ENCODE assay signal across 26 cellular contexts in the genomic region with DNA sequence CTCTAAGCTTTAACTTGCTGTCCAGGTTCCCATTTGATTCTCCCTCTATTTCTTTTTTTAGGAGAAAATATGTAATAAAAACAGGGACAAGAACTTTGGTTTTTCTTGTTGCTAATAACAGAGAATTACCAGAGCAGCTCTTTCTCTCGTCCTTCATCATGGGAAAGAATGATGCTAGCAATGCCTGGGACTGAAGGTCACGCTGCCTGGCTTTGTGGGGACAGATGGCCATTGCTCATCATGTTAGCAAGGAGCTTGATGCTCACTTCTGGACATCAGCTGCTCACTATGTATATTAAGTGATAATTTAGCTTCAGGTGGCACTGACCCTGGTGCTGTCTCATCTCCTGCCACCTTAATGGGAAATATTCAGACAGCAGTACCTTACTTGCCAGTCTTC.
A peak's percentile ranks its signal among the peaks of the same experiment; 100 is the strongest.
DNase-seq lines count a peak whose midpoint lies in the region; ATAC-seq and TF ChIP-seq lines count a peak whose summit lies in the region.
"Had no signal": no experiment of that assay in that cellular context is flagged by ENCODE, and none has a peak within 500 bp of the region (broad histone marks: within the 10 kb centered on the region; RNA-seq: fewer than 3 reads in every experiment).

No MANE protein-coding gene starts in this region.

- H3K36me3 ChIP-seq in SJSA1 (no peaks in the 10 kb centered on the region), skeletal muscle satellite cell (ENCODE audit: insufficient read depth, low read length) (no peaks in the 10 kb centered on the region), H7 (replicated peaks; ENCODE audit: control insufficient read depth, insufficient read depth, low read length) (no peaks in the 10 kb centered on the region)
- no peaks in the 10 kb centered on the region for H3K36me3 ChIP-seq in CD8-positive, alpha-beta memory T cell (ENCODE audit: insufficient read depth, low read length)
- H3K36me3 ChIP-seq: pancreas, Peyer's patch, right atrium auricular region had no signal

- no peak overlapping the region for H3K4me3 ChIP-seq in SJSA1
- no peak overlapping the region for H3K4me3 ChIP-seq in skeletal muscle satellite cell (ENCODE audit: low read length)
- H3K4me3 ChIP-seq in CD8-positive, alpha-beta memory T cell (ENCODE audit: low read length): no peak overlapping the region
- H3K4me3 ChIP-seq in H7 (ENCODE audit: insufficient read depth, low read depth, low read length): no peak overlapping the region
- H3K4me3 ChIP-seq: pancreas, Peyer's patch, right atrium auricular region had no signal

- TF ChIP-seq CTCF in HFFc6 (IDR thresholded peaks at IDR 0.05): no peak
- TF ChIP-seq CTCF in glutamatergic neuron (IDR thresholded peaks at IDR 0.05; ENCODE audit: partially characterized antibody, unreplicated experiment): no peak

- H3K27me3 Mint-ChIP-seq in HFFc6 (ENCODE audit: insufficient read depth): no peaks in the 10 kb centered on the region; the same call in 1 of the 2 replicates
- H3K27me3 Mint-ChIP-seq in glutamatergic neuron (ENCODE audit: unreplicated experiment): peaks cover 2% of the 10 kb centered on the region
- H3K27me3 Mint-ChIP-seq in CD8-positive, alpha-beta memory T cell: peaks cover 6 to 32% of the 10 kb centered on the region in 2 donors

- H3K9me3 ChIP-seq in SJSA1 (replicated peaks): no peaks in the 10 kb centered on the region
- no peaks in the 10 kb centered on the region for H3K9me3 ChIP-seq in skeletal muscle satellite cell (replicated peaks; ENCODE audit: low read length)
- no peaks in the 10 kb centered on the region for H3K9me3 ChIP-seq in CD8-positive, alpha-beta memory T cell (ENCODE audit: low read length)
- H3K9me3 ChIP-seq: pancreas, Peyer's patch, right atrium auricular region had no signal

- CTCF ChIA-PET in CD8-positive, alpha-beta memory T cell (lab: Charles Lee): no interaction called here

- H3K36me3 Mint-ChIP-seq in HFFc6 (ENCODE audit: low read depth): peaks cover 5% of the 10 kb centered on the region; the same call in 1 of the 2 replicates
- H3K36me3 Mint-ChIP-seq in glutamatergic neuron (ENCODE audit: unreplicated experiment): no peaks in the 10 kb centered on the region
- H3K36me3 Mint-ChIP-seq in CD8-positive, alpha-beta memory T cell: peaks cover 0 to 2% (median 0%) of the 10 kb centered on the region in 3 donors
- H3K36me3 Mint-ChIP-seq: CD4-positive, CD25-positive, alpha-beta regulatory T cell; natural killer cell; stimulated activated effector memory CD8-positive, alpha-beta T cell treated with anti-CD3 and anti-CD28 coated beads, Interleukin-12 subunit alpha, Interleukin-12 subunit beta, amount 100 ng/mL, for 72 hours had no signal

- ATAC-seq in GM19467 (IDR thresholded peaks at IDR 0.05; ENCODE audit: unreplicated experiment): no peak
- ATAC-seq: left ventricle myocardium superior; natural killer cell; stimulated activated effector memory CD8-positive, alpha-beta T cell treated with anti-CD3 and anti-CD28 coated beads, Interleukin-12 subunit alpha, Interleukin-12 subunit beta, amount 100 ng/mL, for 72 hours had no signal

- peaks cover 47% of the 10 kb centered on the region for H3K4me1 ChIP-seq in SJSA1 (replicated peaks)
- peaks cover 40% of the 10 kb centered on the region for H3K4me1 ChIP-seq in skeletal muscle satellite cell (ENCODE audit: control insufficient read depth, insufficient read depth, low read length)
- H3K4me1 ChIP-seq in CD8-positive, alpha-beta memory T cell (ENCODE audit: insufficient read depth, low read length): no peaks in the 10 kb centered on the region
- H3K4me1 ChIP-seq: pancreas, Peyer's patch had no signal

- H3K4me3 Mint-ChIP-seq in HFFc6 (peak overlapping the region; percentile 57), glutamatergic neuron (ENCODE audit: unreplicated experiment) (no peak overlapping the region)
- no peak overlapping the region for H3K4me3 Mint-ChIP-seq in CD8-positive, alpha-beta memory T cell
- H3K4me3 Mint-ChIP-seq: CD4-positive, CD25-positive, alpha-beta regulatory T cell; natural killer cell; stimulated activated effector memory CD8-positive, alpha-beta T cell treated with anti-CD3 and anti-CD28 coated beads, Interleukin-12 subunit alpha, Interleukin-12 subunit beta, amount 100 ng/mL, for 72 hours; T-helper 1 cell treated with Interleukin-12 subunit alpha and Interleukin-12 subunit beta and Interleukin-4 antibody, amounts not matched to agents 30 μg/mL and 1 μg/mL, for 36 hours had no signal

- H3K4me1 Mint-ChIP-seq in HFFc6 (ENCODE audit: low read depth) (peaks cover 62% of the 10 kb centered on the region), glutamatergic neuron (ENCODE audit: low read depth, unreplicated experiment) (peaks cover 29% of the 10 kb centered on the region)
- H3K4me1 Mint-ChIP-seq in CD8-positive, alpha-beta memory T cell: no peaks in the 10 kb centered on the region
- H3K4me1 Mint-ChIP-seq: CD4-positive, CD25-positive, alpha-beta regulatory T cell; natural killer cell; stimulated activated effector memory CD8-positive, alpha-beta T cell treated with anti-CD3 and anti-CD28 coated beads, Interleukin-12 subunit alpha, Interleukin-12 subunit beta, amount 100 ng/mL, for 72 hours had no signal

- DNase-seq in HFFc6 (no peak), SJSA1 (ENCODE audit: low read depth in 1 of 2, low spot score in 2 of 2) (no peak), glutamatergic neuron (no peak), H7 (no peak)
- DNase-seq in CD8-positive, alpha-beta memory T cell: no peak
- DNase-seq: activated CD4-positive, CD25-positive, alpha-beta regulatory T cell treated with anti-CD3 and anti-CD28 coated beads, Interleukin-2, amount 50 U/mL, for 72 hours; activated gamma-delta T cell treated with Interleukin-2 at 50 U/mL for 16 hours; activated T-cell treated with anti-CD3 and anti-CD28 coated beads, Interleukin-2, amount 50 U/mL, for 1 hour; CD4-positive, CD25-positive, alpha-beta regulatory T cell; cerebellar nuclear complex; DMS153; KBM-7; left ventricle myocardium superior; natural killer cell; NCI-H1105; NCI-H1930; pancreas; Peyer's patch; stimulated activated CD4-positive, alpha-beta T cell treated with anti-CD3 and anti-CD28 coated beads, Interleukin-12 subunit alpha, Interleukin-12 subunit beta, amount 100 ng/mL, for 4 hours; stimulated activated CD4-positive, alpha-beta T cell treated with anti-CD3 and anti-CD28 coated beads, Interleukin-4, amount 100 ng/mL, for 24 hours; substantia nigra had no signal

- H3K27ac Mint-ChIP-seq in HFFc6 (peak overlapping the region; percentile 79), glutamatergic neuron (ENCODE audit: unreplicated experiment) (peak overlapping the region; percentile 82)
- no peak overlapping the region for H3K27ac Mint-ChIP-seq in CD8-positive, alpha-beta memory T cell
- H3K27ac Mint-ChIP-seq: CD4-positive, CD25-positive, alpha-beta regulatory T cell; natural killer cell; stimulated activated effector memory CD8-positive, alpha-beta T cell treated with anti-CD3 and anti-CD28 coated beads, Interleukin-12 subunit alpha, Interleukin-12 subunit beta, amount 100 ng/mL, for 72 hours; T-helper 1 cell treated with Interleukin-12 subunit alpha and Interleukin-12 subunit beta and Interleukin-4 antibody, amounts not matched to agents 30 μg/mL and 1 μg/mL, for 36 hours had no signal

- H3K9me3 Mint-ChIP-seq in HFFc6 (no peaks in the 10 kb centered on the region; the same call in 1 of the 2 replicates), glutamatergic neuron (ENCODE audit: unreplicated experiment) (no peaks in the 10 kb centered on the region)
- peaks cover 0 to 2% (median 0%) of the 10 kb centered on the region in 5 donors for H3K9me3 Mint-ChIP-seq in CD8-positive, alpha-beta memory T cell
- H3K9me3 Mint-ChIP-seq: natural killer cell; stimulated activated effector memory CD8-positive, alpha-beta T cell treated with anti-CD3 and anti-CD28 coated beads, Interleukin-12 subunit alpha, Interleukin-12 subunit beta, amount 100 ng/mL, for 72 hours; T-helper 1 cell treated with Interleukin-12 subunit alpha and Interleukin-12 subunit beta and Interleukin-4 antibody, amounts not matched to agents 30 μg/mL and 1 μg/mL, for 36 hours had no signal

- POLR2A ChIA-PET in CD8-positive, alpha-beta memory T cell (lab: Charles Lee): no interaction called here

- peak overlapping the region; percentile 37 for H3K4me2 ChIP-seq in skeletal muscle satellite cell (ENCODE audit: low read length)

- H3K9ac ChIP-seq in skeletal muscle satellite cell (ENCODE audit: low read depth, low read length): peak overlapping the region; percentile 30

- H3K27me3 ChIP-seq in SJSA1 (replicated peaks): no peaks in the 10 kb centered on the region
- no peaks in the 10 kb centered on the region for H3K27me3 ChIP-seq in skeletal muscle satellite cell (ENCODE audit: control insufficient read depth, insufficient read depth, low read length)
- H3K27me3 ChIP-seq in CD8-positive, alpha-beta memory T cell (ENCODE audit: insufficient read depth, low read length, poor library complexity, severe bottlenecking): no peaks in the 10 kb centered on the region
- no peaks in the 10 kb centered on the region; the same call in 1 of the 2 replicates for H3K27me3 ChIP-seq in H7 (ENCODE audit: control insufficient read depth, insufficient read depth, low read length)
- H3K27me3 ChIP-seq: pancreas, Peyer's patch, right atrium auricular region had no signal

- peak overlapping the region; percentile 88 for H3K27ac ChIP-seq in SJSA1
- H3K27ac ChIP-seq in CD8-positive, alpha-beta memory T cell (ENCODE audit: low read depth, low read length): no peak overlapping the region
- H3K27ac ChIP-seq: pancreas, Peyer's patch, right atrium auricular region had no signal

Comparison
In these comparisons a context has a peak if more than half of its experiments do, and no peak if none do; other contexts are left out.
1. H3K27ac Mint-ChIP-seq: peak in HFFc6 (single experiment) and glutamatergic neuron (single experiment); none in CD8-positive, alpha-beta memory T cell (0 of 8).